Comparison of ENCODE assay signal across 8 cellular contexts in the genomic region with DNA sequence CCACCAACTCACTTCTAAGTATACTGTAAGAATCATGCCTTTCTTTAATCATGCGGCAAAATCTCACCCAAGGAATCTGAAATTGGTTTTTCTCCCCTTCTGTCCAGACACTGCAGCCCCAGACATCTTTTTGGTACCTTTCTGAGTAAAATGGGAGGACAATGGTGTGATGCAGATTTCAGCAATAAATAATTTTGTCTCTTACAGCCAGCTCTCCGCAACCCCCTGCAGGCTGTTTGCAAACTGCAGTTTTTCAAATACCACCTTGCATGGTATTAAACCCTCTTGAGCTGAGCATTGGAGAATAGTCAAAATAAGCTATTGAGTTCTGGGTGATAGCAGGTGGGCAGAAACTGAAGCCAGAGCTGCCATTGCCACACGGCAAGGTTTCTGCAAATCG. TPM values are rescaled to one million over a fixed set of nuclear protein-coding genes. Genes with fewer than 3 reads are reported as not detected.
DNase-seq lines count a peak whose midpoint lies in the region; ATAC-seq and TF ChIP-seq lines count a peak whose summit lies in the region.

No MANE protein-coding gene starts in this region.

- H3K27me3 ChIP-seq in heart left ventricle (no peaks in the 10 kb centered on the region), uterus (no peaks in the 10 kb centered on the region)

- no peak for TF ChIP-seq POLR2A in heart left ventricle (IDR thresholded peaks at IDR 0.05)
- TF ChIP-seq POLR2A in uterus (IDR thresholded peaks at IDR 0.05) = no peak

- WGBS in heart left ventricle, 4 donors = 62 to 79% (median 74%) methylated on average over 4 of the region's 4 CpGs

- H3K27ac ChIP-seq in heart left ventricle = no peak overlapping the region
- H3K27ac ChIP-seq in uterus = no peak overlapping the region

- no peak for DNase-seq in heart left ventricle
- DNase-seq in Right ventricle myocardium inferior (ENCODE audit: missing footprints) = no peak
- DNase-seq in hippocampal formation (lab: John Stamatoyannopoulos, UW) = peak; percentile 11 to 16
- no peak for DNase-seq in uterus
- no peak for DNase-seq in epidermal melanocyte (ENCODE audit: insufficient read length, low spot score)
- no peak for DNase-seq in posterior vena cava (ENCODE audit: low spot score)

- H3K36me3 ChIP-seq in heart left ventricle = no peaks in the 10 kb centered on the region
- H3K36me3 ChIP-seq in uterus = no peaks in the 10 kb centered on the region

- intact Hi-C loops in heart left ventricle (cut with DNase I) = loop anchor here in 1 of 10 donors (10.0 kb wide), 1 partner anchor 184 kb away; no protein-coding TSS in a partner anchor
- intact Hi-C loops in Right ventricle myocardium inferior (cut with DNase I) = no loop called here
- intact Hi-C loops in uterus (cut with DNase I; ENCODE audit: low total_unique reads) = no loop called here
- intact Hi-C loops in posterior vena cava (cut with DNase I) = no loop called here

- H3K9me3 ChIP-seq in heart left ventricle (peaks cover 0 to 13% (median 0%) of the 10 kb centered on the region in 12 donors), uterus (no peaks in the 10 kb centered on the region)

- TF ChIP-seq CTCF in heart left ventricle (IDR thresholded peaks at IDR 0.05) = peak; percentile 23 to 56 (median 30)
- peak; percentile 14 to 46 (median 32) for TF ChIP-seq CTCF in uterus (IDR thresholded peaks at IDR 0.05)

- peak in 1 of 4 donors; percentile 55 for ATAC-seq in heart left ventricle
- no peak for ATAC-seq in Right ventricle myocardium inferior
- peak; percentile 89 for ATAC-seq in SK-N-SH treated with all-trans-retinoic acid at 6 μM for 48 hours
- no peak for ATAC-seq in HG03135 (IDR thresholded peaks at IDR 0.05; ENCODE audit: unreplicated experiment)

- H3K4me3 ChIP-seq in heart left ventricle (no peak overlapping the region), uterus (no peak overlapping the region)

- peaks cover 0 to 13% (median 0%) of the 10 kb centered on the region in 12 donors for H3K4me1 ChIP-seq in heart left ventricle
- no peaks in the 10 kb centered on the region for H3K4me1 ChIP-seq in uterus

TF ChIP-seq in SK-N-SH treated with all-trans-retinoic acid at 6 μM for 48 hours, 23 proteins besides CTCF, POLR2A, EP300 and RAD21:
- TF ChIP-seq ZNF8 (CRISPR knock-in tag; IDR thresholded peaks at IDR 0.05) (no peak), ESRRG (CRISPR knock-in tag; IDR thresholded peaks at IDR 0.05) (no peak), GLIS3 (CRISPR knock-in tag; IDR thresholded peaks at IDR 0.05) (no peak), TCF4 (CRISPR knock-in tag; IDR thresholded peaks at IDR 0.05; ENCODE audit: borderline replicate concordance) (no peak), BACH2 (CRISPR knock-in tag; IDR thresholded peaks at IDR 0.05; ENCODE audit: borderline replicate concordance) (no peak), ARNTL (CRISPR knock-in tag; IDR thresholded peaks at IDR 0.05; ENCODE audit: borderline replicate concordance, low read depth) (no peak), SNAI2 (CRISPR knock-in tag; IDR thresholded peaks at IDR 0.05) (no peak), PPARA (CRISPR knock-in tag; IDR thresholded peaks at IDR 0.05; ENCODE audit: borderline replicate concordance) (no peak)
- TF ChIP-seq, protein P1, sequence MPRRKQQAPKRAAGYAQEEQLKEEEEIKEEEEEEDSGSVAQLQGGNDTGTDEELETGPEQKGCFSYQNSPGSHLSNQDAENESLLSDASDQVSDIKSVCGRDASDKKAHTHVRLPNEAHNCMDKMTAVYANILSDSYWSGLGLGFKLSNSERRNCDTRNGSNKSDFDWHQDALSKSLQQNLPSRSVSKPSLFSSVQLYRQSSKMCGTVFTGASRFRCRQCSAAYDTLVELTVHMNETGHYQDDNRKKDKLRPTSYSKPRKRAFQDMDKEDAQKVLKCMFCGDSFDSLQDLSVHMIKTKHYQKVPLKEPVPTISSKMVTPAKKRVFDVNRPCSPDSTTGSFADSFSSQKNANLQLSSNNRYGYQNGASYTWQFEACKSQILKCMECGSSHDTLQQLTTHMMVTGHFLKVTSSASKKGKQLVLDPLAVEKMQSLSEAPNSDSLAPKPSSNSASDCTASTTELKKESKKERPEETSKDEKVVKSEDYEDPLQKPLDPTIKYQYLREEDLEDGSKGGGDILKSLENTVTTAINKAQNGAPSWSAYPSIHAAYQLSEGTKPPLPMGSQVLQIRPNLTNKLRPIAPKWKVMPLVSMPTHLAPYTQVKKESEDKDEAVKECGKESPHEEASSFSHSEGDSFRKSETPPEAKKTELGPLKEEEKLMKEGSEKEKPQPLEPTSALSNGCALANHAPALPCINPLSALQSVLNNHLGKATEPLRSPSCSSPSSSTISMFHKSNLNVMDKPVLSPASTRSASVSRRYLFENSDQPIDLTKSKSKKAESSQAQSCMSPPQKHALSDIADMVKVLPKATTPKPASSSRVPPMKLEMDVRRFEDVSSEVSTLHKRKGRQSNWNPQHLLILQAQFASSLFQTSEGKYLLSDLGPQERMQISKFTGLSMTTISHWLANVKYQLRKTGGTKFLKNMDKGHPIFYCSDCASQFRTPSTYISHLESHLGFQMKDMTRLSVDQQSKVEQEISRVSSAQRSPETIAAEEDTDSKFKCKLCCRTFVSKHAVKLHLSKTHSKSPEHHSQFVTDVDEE (CRISPR knock-in tag; IDR thresholded peaks at IDR 0.05) = no peak

RNA-seq across cellular contexts. Expression of a gene that starts 32.2 kb away (rescaled TPM):
- total RNA-seq in heart left ventricle (not detected), Right ventricle myocardium inferior (not detected), uterus (10 to 100 TPM in 1 of 4 donors, 1 to 10 TPM in 1, under 1 TPM in 1, not detected in 1; 0.52 to 53.2 (median 6.8) TPM), posterior vena cava (under 1 TPM in 1 of 2 donors, not detected in 1; 0.37 TPM)
- under 1 TPM in 1 of 2 donors, not detected in 1; 0.11 TPM for polyA plus RNA-seq in heart left ventricle

Comparison
In these comparisons a context has a peak if more than half of its experiments do, and no peak if none do; other contexts are left out.
1. DNase-seq: peak in hippocampal formation (2 of 2); none in heart left ventricle (0 of 5), Right ventricle myocardium inferior (single experiment), uterus (0 of 2), epidermal melanocyte (single experiment) and posterior vena cava (single experiment).